ENCODE assay signal across 20 cellular contexts in the genomic region with DNA sequence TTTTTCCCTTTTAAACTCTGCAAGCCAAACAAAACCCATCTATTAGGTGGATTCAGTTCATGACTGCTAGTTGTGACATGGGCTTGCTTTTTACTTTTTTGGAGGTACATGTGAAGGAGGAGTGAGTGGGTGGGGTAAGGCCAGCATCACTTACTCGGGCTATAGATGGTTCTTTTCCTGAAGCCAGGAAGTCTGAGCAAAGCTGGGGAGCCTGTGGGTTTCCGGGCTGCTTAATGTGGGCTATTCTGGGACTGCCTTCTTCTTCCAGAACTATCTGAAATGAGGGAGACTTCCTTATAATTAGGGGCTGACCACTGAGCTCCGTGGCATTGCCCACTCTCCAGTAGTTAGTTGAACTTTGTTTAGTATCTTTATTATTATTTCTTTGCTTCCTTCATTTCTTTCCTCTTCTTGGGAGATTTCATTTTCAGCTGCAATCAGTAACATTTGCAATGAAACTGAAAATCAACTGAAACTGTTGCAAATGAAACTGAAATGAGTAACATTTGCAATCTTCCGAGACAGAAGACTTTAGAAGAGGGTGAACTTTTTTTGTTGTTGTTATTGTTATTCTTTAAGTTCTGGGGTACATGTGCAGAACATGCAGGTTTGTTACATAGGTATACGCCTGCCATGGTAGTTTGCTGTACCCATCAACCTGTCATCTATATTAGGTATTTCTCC.
DNase-seq lines count a peak whose midpoint lies in the region; ATAC-seq, FAIRE-seq and TF ChIP-seq lines count a peak whose summit lies in the region.
"Had no signal": no experiment of that assay in that cellular context is flagged by ENCODE, and none has a peak within 500 bp of the region (broad histone marks: within the 10 kb centered on the region; RNA-seq: fewer than 3 reads in every experiment).

No MANE protein-coding gene starts in this region.

- DNase-seq in Ammon's horn (ENCODE audit: low spot score) (peak; percentile 64), cerebellar cortex (ENCODE audit: low spot score) (no peak), GM19239 (ENCODE audit: insufficient read length, low spot score) (no peak), NCI-H2196 treated with DMSO at 0.1 percent for 48 hours (lab: John Stamatoyannopoulos, UW; ENCODE audit: unreplicated experiment) (no peak), Peyer's patch (no peak)
- DNase-seq: 8988T; activated CD4-positive, alpha-beta T cell treated with anti-CD3 and anti-CD28 coated beads, Interleukin-2, amount 50 U/mL, for 4 hours; CD4-positive, alpha-beta T cell; colonic mucosa; erythroblast; kidney; MG63; small intestine; stimulated activated naive CD4-positive, alpha-beta T cell treated with Interleukin-2 at 50 U/mL for 16 hours had no signal

- H3K27ac ChIP-seq in Peyer's patch = no peak overlapping the region
- H3K27ac ChIP-seq: colonic mucosa, SJSA1 had no signal

- H3K36me3 ChIP-seq in Peyer's patch = no peaks in the 10 kb centered on the region
- H3K36me3 ChIP-seq: colonic mucosa, MG63, SJSA1 had no signal

- no peak for TF ChIP-seq POLR2A in Peyer's patch (IDR thresholded peaks at IDR 0.05)

- no peak for TF ChIP-seq CTCF in Peyer's patch (IDR thresholded peaks at IDR 0.05)

- H3K27me3 ChIP-seq in Peyer's patch = no peaks in the 10 kb centered on the region
- H3K27me3 ChIP-seq: colonic mucosa, MG63, SJSA1 had no signal

- H3K4me3 ChIP-seq in Peyer's patch = no peak overlapping the region
- H3K4me3 ChIP-seq: colonic mucosa, MG63, SJSA1 had no signal

- H3K4me1 ChIP-seq in Peyer's patch = no peaks in the 10 kb centered on the region
- H3K4me1 ChIP-seq: colonic mucosa, SJSA1 had no signal

- FAIRE-seq in GM19239 (lab: Jason Lieb, UNC) = no peak
- FAIRE-seq: kidney, TTC549, urothelium cell line had no signal

- peak; percentile 46 for ATAC-seq in GM19043 (IDR thresholded peaks at IDR 0.05; ENCODE audit: low read depth, unreplicated experiment)
- peak; percentile 56 for ATAC-seq in HG02610 (IDR thresholded peaks at IDR 0.05; ENCODE audit: unreplicated experiment)
- peak; percentile 60 for ATAC-seq in HG03520 (IDR thresholded peaks at IDR 0.05; ENCODE audit: unreplicated experiment)

- no peaks in the 10 kb centered on the region for H3K9me3 ChIP-seq in Peyer's patch
- H3K9me3 ChIP-seq: colonic mucosa, MG63, SJSA1 had no signal
